In genomic region chr19:12945479-12946091, GRCh38 we compare ENCODE assay signal across 8 cellular contexts. TPM values are rescaled to one million over a fixed set of nuclear protein-coding genes. Genes with fewer than 3 reads are reported as not detected.
DNase-seq lines count a peak whose midpoint lies in the region; ATAC-seq and TF ChIP-seq lines count a peak whose summit lies in the region.

RAD23A (plus strand) TSS chr19:12945862; CDS start chr19:12945949, 87 bp downstream.

- in situ Hi-C loops in SK-MEL-5 (cut with HindIII; ENCODE audit: low pct_unique_long_range_greater_than_20kb, low sequenced_read_pairs) = no loop called here

- H3K4me3 ChIP-seq in neuron (ENCODE audit: low read length) = peak within 1 kb of the TSS; percentile 84

- peak; percentile 14 for TF ChIP-seq CTCF in foreskin keratinocyte (conservative IDR thresholded peaks at IDR 0.05)

- peaks cover 4% of the 10 kb centered on the region for H3K4me1 ChIP-seq in foreskin keratinocyte
- H3K4me1 ChIP-seq in neuron (ENCODE audit: insufficient read depth, low read length) = peaks cover 10% of the 10 kb centered on the region

- peak; percentile 97 for DNase-seq in GM03348 (ENCODE audit: low spot score)
- peak; percentile 96 for DNase-seq in HEK293T (ENCODE audit: extremely low spot score)
- peak; percentile 97 for DNase-seq in MV-4-11 (lab: John Stamatoyannopoulos, UW)
- DNase-seq in SK-MEL-5 (ENCODE audit: low read depth, low spot score) = peak; percentile 96
- peak; percentile 94 to 97 (median 96) for DNase-seq in activated naive CD4-positive, alpha-beta T cell (lab: John Stamatoyannopoulos, UW)
- DNase-seq in foreskin keratinocyte = peak; percentile 86 to 95
- DNase-seq in stromal cell of bone marrow (ENCODE audit: low read depth) = peak; percentile 95

- no peaks in the 10 kb centered on the region for H3K9me3 ChIP-seq in neuron (ENCODE audit: low read length)

- POLR2A ChIA-PET in HEK293T (lab: Yijun Ruan, JAX) = interaction anchor here (0.6 to 1.5 kb wide), 12 partner anchors 8 to 213 kb away, joined by 3 to 13 read pairs (median 3); partner anchors contain the start of genes FARSA, GCDH and RTBDN

- peaks cover 66% of the 10 kb centered on the region for H3K36me3 ChIP-seq in neuron (ENCODE audit: insufficient read depth, low read length)

- CTCF ChIA-PET in HEK293T (lab: Yijun Ruan, JAX) = no interaction called here

- no peak within 1 kb of the TSS for H2AFZ ChIP-seq in neuron (ENCODE audit: low read depth, low read length)

- peak; percentile 66 for ATAC-seq in foreskin keratinocyte

- H3K27ac ChIP-seq in foreskin keratinocyte = peak within 1 kb of the TSS; percentile 49

- H3K27me3 ChIP-seq in foreskin keratinocyte (no peaks in the 10 kb centered on the region), neuron (ENCODE audit: insufficient read depth, low read length) (no peaks in the 10 kb centered on the region)

TF ChIP-seq in HEK293T, 16 proteins besides CTCF, POLR2A, EP300 and RAD21:
- peak; percentile 96 for TF ChIP-seq ELF4 (IDR thresholded peaks at IDR 0.05)
- TF ChIP-seq LEF1 (IDR thresholded peaks at IDR 0.05; ENCODE audit: borderline replicate concordance) = no peak
- no peak for TF ChIP-seq FOXA1 (IDR thresholded peaks at IDR 0.05)
- TF ChIP-seq BHLHE40 (IDR thresholded peaks at IDR 0.05; ENCODE audit: borderline replicate concordance) = no peak
- peak; percentile 74 for TF ChIP-seq PKNOX1 (IDR thresholded peaks at IDR 0.05)
- no peak for TF ChIP-seq HDGF (IDR thresholded peaks at IDR 0.05; ENCODE audit: borderline replicate concordance)
- TF ChIP-seq ARNT (IDR thresholded peaks at IDR 0.05) = no peak
- TF ChIP-seq SUZ12 (IDR thresholded peaks at IDR 0.05) = no peak
- TF ChIP-seq SP1 (IDR thresholded peaks at IDR 0.05) = no peak
- TF ChIP-seq L3MBTL2 (conservative IDR thresholded peaks at IDR 0.05) = peak; percentile 38; the same call in 1 of the 2 replicates
- 0 out of 2 replicates have a peak, but pooled peaks have one; percentile 48 for TF ChIP-seq CTBP1 (IDR thresholded peaks at IDR 0.05; ENCODE audit: borderline replicate concordance)
- no peak; the same call in 1 of the 2 replicates for TF ChIP-seq TARDBP (IDR thresholded peaks at IDR 0.05)
- no peak for TF ChIP-seq NFRKB (IDR thresholded peaks at IDR 0.05)
- TF ChIP-seq FOXK2 (IDR thresholded peaks at IDR 0.05) = no peak
- TF ChIP-seq ZNF384 (IDR thresholded peaks at IDR 0.05) = no peak
- no peak for TF ChIP-seq FOXM1 (IDR thresholded peaks at IDR 0.05; ENCODE audit: borderline replicate concordance)
TF ChIP-seq in HEK293T: peak in this region for 4.

RNA-seq across cellular contexts. Expression of gene RAD23A, which starts in this region (rescaled TPM):
- total RNA-seq in SK-MEL-5 (2014; rRNA removed; shearing (Covaris generic)) = 126 and 134 TPM in 2 replicates
- polyA plus RNA-seq in SK-MEL-5 (2015; cell fraction: cytosol; rRNA removed) = 119 and 124 TPM in 2 replicates
- polyA plus RNA-seq in SK-MEL-5 (2015; cell fraction: nucleus; rRNA removed) = 147 and 172 TPM in 2 replicates
- total RNA-seq in foreskin keratinocyte = 120 and 135 TPM in 2 replicates
- polyA plus RNA-seq in foreskin keratinocyte = 131 and 157 TPM in 2 replicates

Comparison
In these comparisons a context has a peak if more than half of its experiments do, and no peak if none do; other contexts are left out.
1. Peak in every context shown above with its lines: DNase-seq, ATAC-seq, H3K4me3 ChIP-seq and H3K27ac ChIP-seq.